ENCODE assay signal across 17 cellular contexts in genomic region chr5:10746711-10747110, GRCh38. TPM values are rescaled to one million over a fixed set of nuclear protein-coding genes. Genes with fewer than 3 reads are reported as not detected.
A peak's percentile ranks its signal among the peaks of the same experiment; 100 is the strongest.
DNase-seq lines count a peak whose midpoint lies in the region; ATAC-seq and TF ChIP-seq lines count a peak whose summit lies in the region.
"Had no signal": no experiment of that assay in that cellular context is flagged by ENCODE, and none has a peak within 500 bp of the region (broad histone marks: within the 10 kb centered on the region; RNA-seq: fewer than 3 reads in every experiment).

No MANE protein-coding gene starts in this region.

- H3K9me3 Mint-ChIP-seq in Calu3 (ENCODE audit: low read depth, unreplicated experiment): peaks cover 9% of the 10 kb centered on the region
- H3K9me3 Mint-ChIP-seq in naive thymus-derived CD4-positive, alpha-beta T cell: peaks cover 0 to 8% (median 0%) of the 10 kb centered on the region in 11 donors
- no peaks in the 10 kb centered on the region for H3K9me3 Mint-ChIP-seq in activated naive CD8-positive, alpha-beta T cell treated with anti-CD3 and anti-CD28 coated beads, Interleukin-2, amount 50 U/mL, for 24 hours
- H3K9me3 Mint-ChIP-seq: HFFc6; stimulated activated naive CD8-positive, alpha-beta T cell treated with anti-CD3 and anti-CD28 coated beads, Interleukin-15, Interleukin-2, amounts not matched to agents 100 ng/mL and 50 ng/mL, for 24 hours had no signal

- peaks cover 43% of the 10 kb centered on the region for H3K36me3 Mint-ChIP-seq in Calu3 (ENCODE audit: insufficient read depth, unreplicated experiment)
- peaks cover 27 to 75% (median 59%) of the 10 kb centered on the region in 5 donors for H3K36me3 Mint-ChIP-seq in naive thymus-derived CD4-positive, alpha-beta T cell
- H3K36me3 Mint-ChIP-seq in activated naive CD8-positive, alpha-beta T cell treated with anti-CD3 and anti-CD28 coated beads, Interleukin-2, amount 50 U/mL, for 24 hours (ENCODE audit: low read depth): peaks cover 40% of the 10 kb centered on the region

- CTCF ChIA-PET in Calu3 (lab: Charles Lee): interaction anchor here (0.6 to 1.6 kb wide), 2 partner anchors 22 to 419 kb away, joined by 5 to 6 read pairs; no protein-coding TSS in a partner anchor
- CTCF ChIA-PET in naive thymus-derived CD4-positive, alpha-beta T cell (lab: Charles Lee): no interaction called here

- H3K4me1 ChIP-seq in foreskin keratinocyte (no peaks in the 10 kb centered on the region), esophagus squamous epithelium (peaks cover 5 to 43% (median 9%) of the 10 kb centered on the region in 3 donors), GM23248 (ENCODE audit: insufficient read depth) (no peaks in the 10 kb centered on the region)
- no peaks in the 10 kb centered on the region for H3K4me1 ChIP-seq in naive thymus-derived CD4-positive, alpha-beta T cell (ENCODE audit: control insufficient read depth in 2 of 2, insufficient read depth in 2 of 2, low read length in 2 of 2)

- H3K9me3 ChIP-seq in naive thymus-derived CD4-positive, alpha-beta T cell (ENCODE audit: control insufficient read depth in 2 of 3, low read length in 3 of 3): no peaks in the 10 kb centered on the region
- H3K9me3 ChIP-seq in esophagus squamous epithelium (no peaks in the 10 kb centered on the region), GM23248 (ENCODE audit: low read depth) (no peaks in the 10 kb centered on the region)

- peaks cover 40% of the 10 kb centered on the region for H3K4me1 Mint-ChIP-seq in Calu3 (ENCODE audit: low read depth, unreplicated experiment)
- H3K4me1 Mint-ChIP-seq in naive thymus-derived CD4-positive, alpha-beta T cell: peaks cover 0 to 16% (median 5%) of the 10 kb centered on the region in 7 donors
- H3K4me1 Mint-ChIP-seq in activated naive CD8-positive, alpha-beta T cell treated with anti-CD3 and anti-CD28 coated beads, Interleukin-2, amount 50 U/mL, for 24 hours: peaks cover 4% of the 10 kb centered on the region

- no peak overlapping the region for H3K9ac ChIP-seq in GM23248

- H2AFZ ChIP-seq in GM23248: no peak overlapping the region

- TF ChIP-seq POLR2A in esophagus squamous epithelium (IDR thresholded peaks at IDR 0.05): no peak

- H3K27ac Mint-ChIP-seq in Calu3 (ENCODE audit: unreplicated experiment): peak overlapping the region; percentile 72
- H3K27ac Mint-ChIP-seq in naive thymus-derived CD4-positive, alpha-beta T cell: peak overlapping the region in 1 of 9 donors; percentile 18
- no peak overlapping the region for H3K27ac Mint-ChIP-seq in activated naive CD8-positive, alpha-beta T cell treated with anti-CD3 and anti-CD28 coated beads, Interleukin-2, amount 50 U/mL, for 24 hours
- H3K27ac Mint-ChIP-seq: B cell; HFFc6; stimulated activated naive CD8-positive, alpha-beta T cell treated with anti-CD3 and anti-CD28 coated beads, Interleukin-15, Interleukin-2, amounts not matched to agents 100 ng/mL and 50 ng/mL, for 24 hours had no signal

- peak; percentile 23 for ATAC-seq in foreskin keratinocyte
- peak; percentile 63 for ATAC-seq in naive thymus-derived CD4-positive, alpha-beta T cell
- no peak for ATAC-seq in activated naive CD8-positive, alpha-beta T cell treated with anti-CD3 and anti-CD28 coated beads, Interleukin-2, amount 50 U/mL, for 24 hours

- no peaks in the 10 kb centered on the region for H3K27me3 Mint-ChIP-seq in Calu3 (ENCODE audit: unreplicated experiment)
- H3K27me3 Mint-ChIP-seq in naive thymus-derived CD4-positive, alpha-beta T cell: no peaks in the 10 kb centered on the region
- no peaks in the 10 kb centered on the region for H3K27me3 Mint-ChIP-seq in activated naive CD8-positive, alpha-beta T cell treated with anti-CD3 and anti-CD28 coated beads, Interleukin-2, amount 50 U/mL, for 24 hours
- H3K27me3 Mint-ChIP-seq: B cell; stimulated activated naive CD8-positive, alpha-beta T cell treated with anti-CD3 and anti-CD28 coated beads, Interleukin-15, Interleukin-2, amounts not matched to agents 100 ng/mL and 50 ng/mL, for 24 hours had no signal

- no peaks in the 10 kb centered on the region for H3K9me2 ChIP-seq in GM23248 (ENCODE audit: insufficient read depth)

- no peaks in the 10 kb centered on the region for H3F3A ChIP-seq in GM23248 (ENCODE audit: insufficient read depth)

- no peaks in the 10 kb centered on the region for H3K27me3 ChIP-seq in foreskin keratinocyte
- H3K27me3 ChIP-seq in naive thymus-derived CD4-positive, alpha-beta T cell (ENCODE audit: control insufficient read depth in 2 of 2, insufficient read depth in 2 of 2, low read length in 2 of 2): no peaks in the 10 kb centered on the region
- H3K27me3 ChIP-seq in esophagus squamous epithelium: no peaks in the 10 kb centered on the region
- H3K27me3 ChIP-seq in GM23248 (replicated peaks; ENCODE audit: insufficient read depth): no peaks in the 10 kb centered on the region

- peak; percentile 62 for DNase-seq in Calu3
- peak; percentile 87 for DNase-seq in MV-4-11 (lab: John Stamatoyannopoulos, UW)
- DNase-seq in foreskin keratinocyte: no peak
- DNase-seq in naive thymus-derived CD4-positive, alpha-beta T cell: no peak
- DNase-seq in activated naive CD8-positive, alpha-beta T cell treated with anti-CD3 and anti-CD28 coated beads, Interleukin-2, amount 50 U/mL, for 24 hours: no peak
- no peak for DNase-seq in esophagus squamous epithelium (lab: John Stamatoyannopoulos, UW)
- DNase-seq in NCI-H128 (lab: John Stamatoyannopoulos, UW; ENCODE audit: unreplicated experiment): no peak
- no peak for DNase-seq in GM23248
- DNase-seq: cortex of kidney; HFFc6; kidney glomerular epithelial cell; NCI-H1105; NCI-H69; SHP77; stimulated activated CD4-positive, alpha-beta T cell treated with anti-CD3 and anti-CD28 coated beads, Interleukin-2, amount 100 ng/mL, for 48 hours had no signal

- peaks cover 87% of the 10 kb centered on the region for H3K79me2 ChIP-seq in GM23248 (ENCODE audit: insufficient read depth)

- no peak for TF ChIP-seq CTCF in Calu3 (IDR thresholded peaks at IDR 0.05; ENCODE audit: unreplicated experiment)
- no peak for TF ChIP-seq CTCF in foreskin keratinocyte (conservative IDR thresholded peaks at IDR 0.05)
- no peak for TF ChIP-seq CTCF in esophagus squamous epithelium (IDR thresholded peaks at IDR 0.05)

- no TSS peak for BruUV-seq in Calu3 (replicated peaks; lab: Mats Ljungman, UMichigan)

- no peak overlapping the region for H3K4me3 Mint-ChIP-seq in Calu3 (ENCODE audit: low read depth, unreplicated experiment)
- no peak overlapping the region for H3K4me3 Mint-ChIP-seq in naive thymus-derived CD4-positive, alpha-beta T cell
- H3K4me3 Mint-ChIP-seq in activated naive CD8-positive, alpha-beta T cell treated with anti-CD3 and anti-CD28 coated beads, Interleukin-2, amount 50 U/mL, for 24 hours: no peak overlapping the region
- H3K4me3 Mint-ChIP-seq: B cell; HFFc6; stimulated activated naive CD8-positive, alpha-beta T cell treated with anti-CD3 and anti-CD28 coated beads, Interleukin-15, Interleukin-2, amounts not matched to agents 100 ng/mL and 50 ng/mL, for 24 hours had no signal

- H3K27ac ChIP-seq in foreskin keratinocyte (no peak overlapping the region), esophagus squamous epithelium (peak overlapping the region in 2 of 4 donors; percentile 25 to 26), GM23248 (no peak overlapping the region)
- H3K27ac ChIP-seq in naive thymus-derived CD4-positive, alpha-beta T cell (ENCODE audit: low read depth, low read length): no peak overlapping the region

- in situ Hi-C loops in GM23248 (cut with MboI): no loop called here

- 53 to 81% methylated on average over 6 of the region's 6 CpGs for WGBS in esophagus squamous epithelium, 2 donors
- 98 to 99% methylated on average over 6 of the region's 6 CpGs for WGBS in GM23248 (ENCODE audit: low coverage in 1 of 2, low lambda C conversion rate in 2 of 2, missing lambda C conversion rate in 2 of 2), 2 experiments

- POLR2A ChIA-PET in naive thymus-derived CD4-positive, alpha-beta T cell (lab: Charles Lee): no interaction called here

- H4K20me1 ChIP-seq in GM23248 (ENCODE audit: insufficient read depth): no peaks in the 10 kb centered on the region

- H3K4me2 ChIP-seq in GM23248 (ENCODE audit: unreplicated experiment): no peak overlapping the region

- H3K4me3 ChIP-seq in naive thymus-derived CD4-positive, alpha-beta T cell (ENCODE audit: low read length): no peak overlapping the region
- H3K4me3 ChIP-seq in esophagus squamous epithelium (no peak overlapping the region), GM23248 (no peak overlapping the region)

- intact Hi-C loops in Calu3 (cut with micrococcal nuclease; ENCODE audit: unreplicated experiment) (no loop called here), esophagus squamous epithelium (cut with DNase I) (no loop called here)
- intact Hi-C loops in naive thymus-derived CD4-positive, alpha-beta T cell (cut with micrococcal nuclease): no loop called here

- peaks cover 7 to 62% (median 11%) of the 10 kb centered on the region in 3 experiments for H3K36me3 ChIP-seq in naive thymus-derived CD4-positive, alpha-beta T cell (ENCODE audit: control insufficient read depth in 2 of 3, insufficient read depth in 3 of 3, low read length in 3 of 3)
- H3K36me3 ChIP-seq in esophagus squamous epithelium (peaks cover 0 to 86% (median 10%) of the 10 kb centered on the region in 3 donors), GM23248 (ENCODE audit: low read depth) (peaks cover 51% of the 10 kb centered on the region; the same call in 1 of the 2 replicates)

RNA-seq across cellular contexts. Expression of gene DAP, which starts 14.3 kb away (rescaled TPM):
- total RNA-seq in Calu3 (2022) (138 and 141 TPM in 2 replicates), foreskin keratinocyte (83.5 and 93.9 TPM in 2 replicates), esophagus squamous epithelium (10 to 100 TPM; 15.7 to 35.5 (median 29.5) TPM)
- polyA plus RNA-seq in foreskin keratinocyte (106 and 112 TPM in 2 replicates), GM23248 (2016; fragmentation: Nextera tagmentation; extraction: Ambion mirVana) (255 and 259 TPM in 2 replicates)
- total RNA-seq in naive thymus-derived CD4-positive, alpha-beta T cell: 10 to 100 TPM; 31.9 to 58.6 (median 38.5) TPM
- polyA plus RNA-seq in naive thymus-derived CD4-positive, alpha-beta T cell: 10 to 100 TPM; 60.9 to 91.6 TPM
- total RNA-seq in GM23248 (2014; rRNA removed; shearing (Covaris generic)): 37.9 and 52.9 TPM in 2 replicates

Comparison
In these comparisons a context has a peak if more than half of its experiments do, and no peak if none do; other contexts are left out.
1. DNase-seq: peak in Calu3 (single experiment) and MV-4-11 (single experiment); none in foreskin keratinocyte (0 of 2), naive thymus-derived CD4-positive, alpha-beta T cell (0 of 9), activated naive CD8-positive, alpha-beta T cell treated with anti-CD3 and anti-CD28 coated beads, Interleukin-2, amount 50 U/mL, for 24 hours (single experiment), esophagus squamous epithelium (single experiment), NCI-H128 (single experiment) and GM23248 (single experiment).